Comparison of ENCODE assay signal across 24 cellular contexts in genomic region chr2:165086337-165086736, GRCh38.
"Had no signal": no experiment of that assay in that cellular context is flagged by ENCODE, and none has a peak within 500 bp of the region (broad histone marks: within the 10 kb centered on the region; RNA-seq: fewer than 3 reads in every experiment).

No MANE protein-coding gene starts in this region.

- H3K27ac Mint-ChIP-seq: dendritic cell treated with granulocyte-macrophage colony-stimulating factor and Interleukin-4, amounts not matched to agents 40 ng/mL and 50 ng/mL, for 4 days; effector memory CD8-positive, alpha-beta T cell; endodermal cell; naive thymus-derived CD4-positive, alpha-beta T cell had no signal

- H3K36me3 ChIP-seq: colonic mucosa, esophagus squamous epithelium, gastrocnemius medialis, heart right ventricle, left lung, lower lobe of right lung had no signal

- H3K27ac ChIP-seq: colonic mucosa, epithelial cell of prostate, esophagus squamous epithelium, gastrocnemius medialis, heart right ventricle, left lung, lower lobe of right lung had no signal

- DNase-seq: colonic mucosa; cortex of kidney; effector CD8-positive, alpha-beta T cell; effector memory CD8-positive, alpha-beta T cell; endodermal cell; erythroblast; esophagus squamous epithelium; foreskin fibroblast; foreskin melanocyte; gastrocnemius medialis; glutamatergic neuron; head of caudate nucleus; heart right ventricle; hippocampal formation; left cardiac atrium; left lung; left ventricle myocardium superior; lower lobe of right lung; mesendoderm; midbrain; naive thymus-derived CD4-positive, alpha-beta T cell had no signal

- H3K4me3 ChIP-seq: colonic mucosa, esophagus squamous epithelium, gastrocnemius medialis, heart right ventricle, left lung, lower lobe of right lung had no signal

- H3K4me1 Mint-ChIP-seq: endodermal cell; naive thymus-derived CD4-positive, alpha-beta T cell had no signal

- ATAC-seq: effector memory CD8-positive, alpha-beta T cell; esophagus mucosa; gastrocnemius medialis; heart right ventricle; left cardiac atrium; left lung; left ventricle myocardium superior; lower lobe of right lung; naive thymus-derived CD4-positive, alpha-beta T cell had no signal

- H3K4me3 Mint-ChIP-seq: dendritic cell treated with granulocyte-macrophage colony-stimulating factor and Interleukin-4, amounts not matched to agents 40 ng/mL and 50 ng/mL, for 4 days; effector memory CD8-positive, alpha-beta T cell; endodermal cell; naive thymus-derived CD4-positive, alpha-beta T cell had no signal

- H3K27me3 ChIP-seq: colonic mucosa, esophagus squamous epithelium, gastrocnemius medialis, heart right ventricle, left lung had no signal

- H3K4me1 ChIP-seq: colonic mucosa, esophagus squamous epithelium, gastrocnemius medialis, heart right ventricle, left lung, lower lobe of right lung had no signal

- H3K9me3 ChIP-seq: colonic mucosa, esophagus squamous epithelium, gastrocnemius medialis had no signal

- H3K27me3 Mint-ChIP-seq: dendritic cell treated with granulocyte-macrophage colony-stimulating factor and Interleukin-4, amounts not matched to agents 40 ng/mL and 50 ng/mL, for 4 days; effector memory CD8-positive, alpha-beta T cell had no signal
